18 cellular contexts compared by ENCODE assay signal in genomic region chr11:11379661-11380060, GRCh38. TPM values are rescaled to one million over a fixed set of nuclear protein-coding genes. Genes with fewer than 3 reads are reported as not detected.
DNase-seq lines count a peak whose midpoint lies in the region; TF ChIP-seq lines count a peak whose summit lies in the region.
"Had no signal": no experiment of that assay in that cellular context is flagged by ENCODE, and none has a peak within 500 bp of the region (broad histone marks: within the 10 kb centered on the region; RNA-seq: fewer than 3 reads in every experiment).

No MANE protein-coding gene starts in this region.

- H3K4me1 ChIP-seq in endodermal cell (ENCODE audit: control insufficient read depth, insufficient read depth, low read length) = peaks cover under 1% of the 10 kb centered on the region
- H3K4me1 ChIP-seq: A549; BLaER1 treated with 17β-estradiol and CSF1 and Interleukin-3, amounts not matched to agents 10 nM and 100 nM; Caco-2 had no signal

- 85% methylated on average over 3 of the region's 3 CpGs; no CpG with 5 or more reads in 1 of the 2 experiments for WGBS in endodermal cell (ENCODE audit: insufficient coverage in 1 of 2, insufficient read length in 1 of 2), 2 experiments

- intact Hi-C loops in dendritic cell treated with granulocyte-macrophage colony-stimulating factor and Interleukin-4, amounts not matched to agents 40 ng/mL and 50 ng/mL, for 4 days (cut with micrococcal nuclease) = no loop called here

- no peaks in the 10 kb centered on the region for H3K9me3 ChIP-seq in endodermal cell (ENCODE audit: control insufficient read depth, low read length)
- H3K9me3 ChIP-seq: A549; BLaER1 treated with 17β-estradiol and CSF1 and Interleukin-3, amounts not matched to agents 10 nM and 100 nM; Caco-2 had no signal

- no peak overlapping the region for H3K4me3 ChIP-seq in endodermal cell (ENCODE audit: low read length)
- H3K4me3 ChIP-seq: A549; BLaER1 treated with 17β-estradiol and CSF1 and Interleukin-3, amounts not matched to agents 10 nM and 100 nM had no signal

- H3K4me3 Mint-ChIP-seq in dendritic cell treated with granulocyte-macrophage colony-stimulating factor and Interleukin-4, amounts not matched to agents 40 ng/mL and 50 ng/mL, for 4 days = no peak overlapping the region
- H3K4me3 Mint-ChIP-seq in endodermal cell = no peak overlapping the region
- H3K4me3 Mint-ChIP-seq: B cell; CD4-positive, alpha-beta T cell; CD8-positive, alpha-beta T cell had no signal

- H3K27me3 ChIP-seq in endodermal cell (ENCODE audit: control insufficient read depth, insufficient read depth, low read length, poor library complexity, severe bottlenecking) = no peaks in the 10 kb centered on the region
- H3K27me3 ChIP-seq: BLaER1 treated with 17β-estradiol and CSF1 and Interleukin-3, amounts not matched to agents 10 nM and 100 nM had no signal

- peak overlapping the region; percentile 38 for H3K27ac Mint-ChIP-seq in dendritic cell treated with granulocyte-macrophage colony-stimulating factor and Interleukin-4, amounts not matched to agents 40 ng/mL and 50 ng/mL, for 4 days
- H3K27ac Mint-ChIP-seq in endodermal cell = no peak overlapping the region
- H3K27ac Mint-ChIP-seq: B cell; CD4-positive, alpha-beta T cell; CD8-positive, alpha-beta T cell had no signal

- no peak overlapping the region for H3K27ac ChIP-seq in endodermal cell (ENCODE audit: low read depth, low read length)
- H3K27ac ChIP-seq: 22Rv1; A549; BLaER1 treated with 17β-estradiol and CSF1 and Interleukin-3, amounts not matched to agents 10 nM and 100 nM; C4-2B had no signal

- peaks cover 36% of the 10 kb centered on the region for H3K4me1 Mint-ChIP-seq in dendritic cell treated with granulocyte-macrophage colony-stimulating factor and Interleukin-4, amounts not matched to agents 40 ng/mL and 50 ng/mL, for 4 days (ENCODE audit: low read depth)
- peaks cover 4% of the 10 kb centered on the region for H3K4me1 Mint-ChIP-seq in endodermal cell
- H3K4me1 Mint-ChIP-seq: B cell had no signal

- H3K36me3 ChIP-seq in endodermal cell (ENCODE audit: control insufficient read depth, insufficient read depth, low read length) = no peaks in the 10 kb centered on the region
- H3K36me3 ChIP-seq: BLaER1 treated with 17β-estradiol and CSF1 and Interleukin-3, amounts not matched to agents 10 nM and 100 nM had no signal

- no peak overlapping the region for H3K9ac ChIP-seq in endodermal cell (ENCODE audit: extremely low read depth, low read length, poor library complexity, severe bottlenecking)
- H3K9ac ChIP-seq: BLaER1 treated with 17β-estradiol and CSF1 and Interleukin-3, amounts not matched to agents 10 nM and 100 nM had no signal

- DNase-seq in endodermal cell (peak; percentile 26), islet precursor cell (peak; percentile 24), NCI-H510A (lab: John Stamatoyannopoulos, UW) (no peak), HT-29 (ENCODE audit: low spot score) (no peak), ureter (ENCODE audit: low spot score) (no peak)
- DNase-seq: AML-193; Caco-2; Calu3; CD4-positive, alpha-beta T cell; CD8-positive, alpha-beta T cell; DMS79 treated with DMSO at 0.1 percent for 48 hours; GF-D8 had no signal

- peaks cover 83% of the 10 kb centered on the region for H3K36me3 Mint-ChIP-seq in dendritic cell treated with granulocyte-macrophage colony-stimulating factor and Interleukin-4, amounts not matched to agents 40 ng/mL and 50 ng/mL, for 4 days (ENCODE audit: low read depth)
- no peaks in the 10 kb centered on the region for H3K36me3 Mint-ChIP-seq in endodermal cell (ENCODE audit: low read depth)
- H3K36me3 Mint-ChIP-seq: CD8-positive, alpha-beta T cell had no signal

- peaks cover 34% of the 10 kb centered on the region for H3K27me3 Mint-ChIP-seq in dendritic cell treated with granulocyte-macrophage colony-stimulating factor and Interleukin-4, amounts not matched to agents 40 ng/mL and 50 ng/mL, for 4 days
- peaks cover 18% of the 10 kb centered on the region for H3K27me3 Mint-ChIP-seq in endodermal cell (ENCODE audit: insufficient read depth)
- H3K27me3 Mint-ChIP-seq: CD4-positive, alpha-beta T cell had no signal

- no peaks in the 10 kb centered on the region for H3K9me3 Mint-ChIP-seq in dendritic cell treated with granulocyte-macrophage colony-stimulating factor and Interleukin-4, amounts not matched to agents 40 ng/mL and 50 ng/mL, for 4 days
- H3K9me3 Mint-ChIP-seq in endodermal cell = peaks cover 15% of the 10 kb centered on the region
- H3K9me3 Mint-ChIP-seq: CD4-positive, alpha-beta T cell; CD8-positive, alpha-beta T cell had no signal

- no peak for TF ChIP-seq CTCF in endodermal cell (conservative IDR thresholded peaks at IDR 0.05)

RNA-seq across cellular contexts. Expression of gene CSNK2A3, which starts 26.6 kb away (rescaled TPM):
- total RNA-seq in endodermal cell (1 to 10 TPM in 1 of 2 donors, under 1 TPM in 1; 0.82 to 2.1 TPM), ureter (2.1 TPM)
- polyA plus RNA-seq in endodermal cell (2013, experiment 1 of 2) = 3.7 TPM
- polyA plus RNA-seq in endodermal cell (2013, experiment 2 of 2) = 4.0 TPM
- 0.51 and 1.5 TPM in 2 replicates for total RNA-seq in HT-29 (2014; rRNA removed; shearing (Covaris generic))

Comparison
In these comparisons a context has a peak if more than half of its experiments do, and no peak if none do; other contexts are left out.
1. DNase-seq: peak in endodermal cell (single experiment) and islet precursor cell (single experiment); none in NCI-H510A (single experiment), HT-29 (single experiment) and ureter (single experiment).